23 cellular contexts compared by ENCODE assay signal in genomic region chr19:23409392-23410048, GRCh38. TPM values are rescaled to one million over a fixed set of nuclear protein-coding genes. Genes with fewer than 3 reads are reported as not detected.
DNase-seq lines count a peak whose midpoint lies in the region; ATAC-seq and TF ChIP-seq lines count a peak whose summit lies in the region.
"Had no signal": no experiment of that assay in that cellular context is flagged by ENCODE, and none has a peak within 500 bp of the region (broad histone marks: within the 10 kb centered on the region; RNA-seq: fewer than 3 reads in every experiment).

No MANE protein-coding gene starts in this region.

- no peak for TF ChIP-seq CTCF in colonic mucosa (IDR thresholded peaks at IDR 0.05)

- no peaks in the 10 kb centered on the region for H3K79me1 ChIP-seq in trophoblast cell (ENCODE audit: low read length)

- no peak overlapping the region for H4K12ac ChIP-seq in trophoblast cell (ENCODE audit: low read depth, low read length)

- H3K4me3 Mint-ChIP-seq in activated CD4-positive, alpha-beta T cell treated with anti-CD3 and anti-CD28 coated beads, Interleukin-2, amount 10 ng/mL, durations not matched to agents 7 days and 5 days, result no peak overlapping the region
- H3K4me3 Mint-ChIP-seq: activated naive CD8-positive, alpha-beta T cell treated with anti-CD3 and anti-CD28 coated beads for 36 hours; activated T-helper 17 cell treated with anti-CD3 and anti-CD28 coated beads, Interleukin-2, amount 50 U/mL, for 72 hours; CD4-positive, CD25-positive, alpha-beta regulatory T cell; nephron; T-helper 2 cell treated with Interferon-gamma antibody and Interleukin-4, amounts not matched to agents 5 μg/mL and 100 μg/mL, for 36 hours had no signal

- H3K27me3 Mint-ChIP-seq in activated CD4-positive, alpha-beta T cell treated with anti-CD3 and anti-CD28 coated beads, Interleukin-2, amount 10 ng/mL, durations not matched to agents 7 days and 5 days, result peaks cover 1% of the 10 kb centered on the region
- H3K27me3 Mint-ChIP-seq: CD4-positive, CD25-positive, alpha-beta regulatory T cell had no signal

- no peaks in the 10 kb centered on the region for H3K9me3 ChIP-seq in colonic mucosa
- H3K9me3 ChIP-seq in trophoblast cell (ENCODE audit: insufficient read depth, low read depth, low read length), result no peaks in the 10 kb centered on the region

- no peaks in the 10 kb centered on the region for H3K79me2 ChIP-seq in trophoblast cell (ENCODE audit: control insufficient read depth, insufficient read depth, low read length, poor library complexity)
- H3K79me2 ChIP-seq: parathyroid adenoma had no signal

- POLR2A ChIA-PET in activated CD4-positive, alpha-beta T cell treated with anti-CD3 and anti-CD28 coated beads, Interleukin-2, amount 10 ng/mL, durations not matched to agents 7 days and 5 days (lab: Charles Lee), result no interaction called here

- H4K91ac ChIP-seq in trophoblast cell (ENCODE audit: low read depth, low read length), result no peak overlapping the region

- no peak overlapping the region for H3K27ac Mint-ChIP-seq in activated CD4-positive, alpha-beta T cell treated with anti-CD3 and anti-CD28 coated beads, Interleukin-2, amount 10 ng/mL, durations not matched to agents 7 days and 5 days
- H3K27ac Mint-ChIP-seq: activated naive CD8-positive, alpha-beta T cell treated with anti-CD3 and anti-CD28 coated beads for 36 hours; activated T-helper 17 cell treated with anti-CD3 and anti-CD28 coated beads, Interleukin-2, amount 50 U/mL, for 72 hours; CD4-positive, CD25-positive, alpha-beta regulatory T cell; nephron; T-helper 2 cell treated with Interferon-gamma antibody and Interleukin-4, amounts not matched to agents 5 μg/mL and 100 μg/mL, for 36 hours had no signal

- no peaks in the 10 kb centered on the region for H3K36me3 Mint-ChIP-seq in activated CD4-positive, alpha-beta T cell treated with anti-CD3 and anti-CD28 coated beads, Interleukin-2, amount 10 ng/mL, durations not matched to agents 7 days and 5 days (ENCODE audit: low read depth)
- H3K36me3 Mint-ChIP-seq: activated naive CD8-positive, alpha-beta T cell treated with anti-CD3 and anti-CD28 coated beads for 36 hours; CD4-positive, CD25-positive, alpha-beta regulatory T cell had no signal

- H2AFZ ChIP-seq in trophoblast cell (ENCODE audit: insufficient read depth, low read length, poor library complexity), result no peak overlapping the region
- H2AFZ ChIP-seq: parathyroid adenoma had no signal

- H3K23ac ChIP-seq in trophoblast cell (ENCODE audit: low read length), result no peak overlapping the region

- H2AK5ac ChIP-seq in trophoblast cell (ENCODE audit: low read length), result no peak overlapping the region

- H3K4me1 ChIP-seq in colonic mucosa, result no peaks in the 10 kb centered on the region
- no peaks in the 10 kb centered on the region for H3K4me1 ChIP-seq in trophoblast cell (ENCODE audit: control insufficient read depth in 1 of 2, insufficient read depth in 2 of 2, low read length in 2 of 2)
- H3K4me1 ChIP-seq: parathyroid adenoma had no signal

- intact Hi-C loops in colonic mucosa (cut with DNase I), result no loop called here

- H3K4me3 ChIP-seq in colonic mucosa (no peak overlapping the region), trophoblast cell (ENCODE audit: low read depth, low read length) (peak overlapping the region; percentile 4)
- H3K4me3 ChIP-seq: GM12878 had no signal

- no peak overlapping the region for H3K14ac ChIP-seq in trophoblast cell (ENCODE audit: low read length)

- H3K9me3 Mint-ChIP-seq in activated CD4-positive, alpha-beta T cell treated with anti-CD3 and anti-CD28 coated beads, Interleukin-2, amount 10 ng/mL, durations not matched to agents 7 days and 5 days, result peaks cover 27% of the 10 kb centered on the region
- H3K9me3 Mint-ChIP-seq: activated T-helper 17 cell treated with anti-CD3 and anti-CD28 coated beads, Interleukin-2, amount 50 U/mL, for 72 hours; nephron had no signal

- no peak overlapping the region for H3K4me2 ChIP-seq in trophoblast cell (ENCODE audit: low read length)
- H3K4me2 ChIP-seq: KMS-11 had no signal

- H3K4me1 Mint-ChIP-seq in activated CD4-positive, alpha-beta T cell treated with anti-CD3 and anti-CD28 coated beads, Interleukin-2, amount 10 ng/mL, durations not matched to agents 7 days and 5 days, result no peaks in the 10 kb centered on the region
- H3K4me1 Mint-ChIP-seq: activated naive CD8-positive, alpha-beta T cell treated with anti-CD3 and anti-CD28 coated beads for 36 hours; activated T-helper 17 cell treated with anti-CD3 and anti-CD28 coated beads, Interleukin-2, amount 50 U/mL, for 72 hours; nephron had no signal

- CTCF ChIA-PET in activated CD4-positive, alpha-beta T cell treated with anti-CD3 and anti-CD28 coated beads, Interleukin-2, amount 10 ng/mL, durations not matched to agents 7 days and 5 days (lab: Charles Lee), result no interaction called here

- no peak overlapping the region for H3K4ac ChIP-seq in trophoblast cell (ENCODE audit: low read depth, low read length)

- H3K27ac ChIP-seq in colonic mucosa (peak overlapping the region; percentile 65), trophoblast cell (ENCODE audit: low read depth, low read length) (no peak overlapping the region)
- H3K27ac ChIP-seq: KMS-11, parathyroid adenoma, VCaP had no signal

- DNase-seq in DMS53 (lab: John Stamatoyannopoulos, UW) (peak; percentile 87), NCI-H2171 (lab: John Stamatoyannopoulos, UW) (peak; percentile 11), colonic mucosa (no peak), trophoblast cell (no peak)
- no peak for DNase-seq in effector CD8-positive, alpha-beta T cell (lab: John Stamatoyannopoulos, UW)
- DNase-seq in activated CD4-positive, alpha-beta T cell treated with anti-CD3 and anti-CD28 coated beads, Interleukin-2, amount 10 ng/mL, durations not matched to agents 7 days and 5 days, result no peak
- DNase-seq: activated CD4-positive, alpha-beta T cell treated with anti-CD3 and anti-CD28 coated beads, Interleukin-2, amount 50 U/mL, for 1 hour; activated naive CD8-positive, alpha-beta T cell treated with anti-CD3 and anti-CD28 coated beads for 36 hours; CD4-positive, CD25-positive, alpha-beta regulatory T cell; DMS79; NCI-H1694; NCI-H2227 treated with DMSO at 0.1 percent for 48 hours; stimulated activated CD4-positive, alpha-beta T cell treated with anti-CD3 and anti-CD28 coated beads, Interleukin-15, amount 100 ng/mL, for 24 hours; stimulated activated CD8-positive, alpha-beta memory T cell treated with anti-CD3 and anti-CD28 coated beads, Interleukin-4, amount 100 ng/mL, for 48 hours had no signal

- no peak overlapping the region for H3K18ac ChIP-seq in trophoblast cell (ENCODE audit: low read length)

- no peak for ATAC-seq in HG02642 (IDR thresholded peaks at IDR 0.05; ENCODE audit: poor library complexity, unreplicated experiment)
- ATAC-seq: activated T-helper 17 cell treated with anti-CD3 and anti-CD28 coated beads, Interleukin-2, amount 50 U/mL, for 72 hours; GM12878; sciatic nerve had no signal

- peak overlapping the region in 1 of 2 donors; percentile 26 for H3K9ac ChIP-seq in colonic mucosa (ENCODE audit: low read depth in 2 of 2, low read length in 2 of 2)
- H3K9ac ChIP-seq in trophoblast cell (ENCODE audit: low read length), result no peak overlapping the region
- H3K9ac ChIP-seq: KMS-11, parathyroid adenoma had no signal

- WGBS in trophoblast cell (ENCODE audit: extremely low coverage, insufficient coverage, insufficient read length), result no CpG with 5 or more reads among the region's 21 CpGs

- no peak overlapping the region for H2BK120ac ChIP-seq in trophoblast cell (ENCODE audit: insufficient read depth, low read length, poor library complexity)

- H3K27me3 ChIP-seq in colonic mucosa, result no peaks in the 10 kb centered on the region
- H3K27me3 ChIP-seq in trophoblast cell (ENCODE audit: insufficient read depth, low read length), result no peaks in the 10 kb centered on the region

- H3K36me3 ChIP-seq in colonic mucosa, result no peaks in the 10 kb centered on the region
- H3K36me3 ChIP-seq in trophoblast cell (ENCODE audit: control insufficient read depth in 1 of 2, insufficient read depth in 2 of 2, low read length in 2 of 2), result no peaks in the 10 kb centered on the region

- no peak overlapping the region for H2BK5ac ChIP-seq in trophoblast cell (ENCODE audit: low read depth, low read length, poor library complexity)

- no peak overlapping the region for H4K8ac ChIP-seq in trophoblast cell (ENCODE audit: low read depth, low read length)

- H2BK12ac ChIP-seq in trophoblast cell (ENCODE audit: low read length), result no peak overlapping the region

RNA-seq across cellular contexts. Expression of gene ZNF91, which starts 14.2 kb away (rescaled TPM):
- total RNA-seq in colonic mucosa, result 10 to 100 TPM; 70.8 to 80.5 TPM
- 17.2 and 18.3 TPM in 2 replicates for polyA plus RNA-seq in trophoblast cell (2013)
- total RNA-seq in activated CD4-positive, alpha-beta T cell treated with anti-CD3 and anti-CD28 coated beads, Interleukin-2, amount 10 ng/mL, durations not matched to agents 7 days and 5 days, result 10 to 100 TPM; 56.8 to 64.7 TPM

Comparison
In these comparisons a context has a peak if more than half of its experiments do, and no peak if none do; other contexts are left out.
1. DNase-seq: peak in DMS53 (single experiment) and NCI-H2171 (single experiment); none in colonic mucosa (single experiment), trophoblast cell (0 of 2), effector CD8-positive, alpha-beta T cell (single experiment) and activated CD4-positive, alpha-beta T cell treated with anti-CD3 and anti-CD28 coated beads, Interleukin-2, amount 10 ng/mL, durations not matched to agents 7 days and 5 days (single experiment).